19 cellular contexts compared by ENCODE assay signal in the genomic region with DNA sequence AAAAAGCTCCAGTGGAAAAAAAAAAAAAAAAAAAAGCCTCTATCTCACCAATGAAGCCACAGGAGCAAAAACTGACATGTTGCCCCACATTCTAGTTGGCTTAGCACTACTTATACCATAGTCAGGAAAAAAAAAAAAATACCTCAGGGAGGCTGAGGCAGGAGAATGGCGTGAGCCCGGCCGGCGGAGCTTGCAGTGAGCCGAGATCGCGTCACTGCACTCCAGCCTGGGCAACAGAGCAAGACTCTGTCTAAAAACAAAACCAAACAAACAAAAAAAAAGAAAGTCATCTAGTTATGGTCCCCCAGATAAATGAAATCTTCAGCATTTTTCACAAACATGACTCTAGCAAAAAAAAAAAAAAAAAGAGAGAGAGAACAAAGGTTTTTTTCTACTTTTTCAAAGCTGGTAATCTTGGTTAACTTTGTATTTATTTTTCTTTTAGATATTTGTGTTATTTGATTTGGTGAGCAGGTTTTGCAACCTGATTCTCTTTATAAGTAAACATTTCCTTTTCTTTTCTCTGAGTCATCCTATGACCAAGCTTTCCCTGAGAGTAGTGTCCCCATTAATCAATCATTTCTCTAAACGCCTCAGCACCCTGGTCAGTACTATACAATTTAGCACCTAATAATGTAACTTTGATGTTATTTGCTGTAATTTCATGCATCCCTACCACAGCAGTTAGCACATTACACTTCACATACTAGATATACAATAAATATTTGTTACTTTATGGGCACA.
DNase-seq lines count a peak whose midpoint lies in the region; ATAC-seq and TF ChIP-seq lines count a peak whose summit lies in the region.
"Had no signal": no experiment of that assay in that cellular context is flagged by ENCODE, and none has a peak within 500 bp of the region (broad histone marks: within the 10 kb centered on the region; RNA-seq: fewer than 3 reads in every experiment).

No MANE protein-coding gene starts in this region.

- no peak overlapping the region for H3K9ac ChIP-seq in adipocyte (ENCODE audit: low read length)
- H3K9ac ChIP-seq in fibroblast of lung (ENCODE audit: insufficient read depth, low read length) = no peak overlapping the region
- H3K9ac ChIP-seq: SK-N-SH had no signal

- 81 to 85% (median 83%) methylated on average over 8 of the region's 8 CpGs for WGBS in adrenal gland, 4 donors

- intact Hi-C loops in adrenal gland (cut with DNase I) = no loop called here

- no peak for TF ChIP-seq RAD21 in Ishikawa (IDR thresholded peaks at IDR 0.05; ENCODE audit: low read depth)

- TF ChIP-seq CTCF in fibroblast of lung (conservative IDR thresholded peaks at IDR 0.05 in 1 of 2, IDR thresholded peaks at IDR 0.05 in 1 of 2; ENCODE audit: low read depth in 1 of 2, low read length in 2 of 2) (no peak), Peyer's patch (IDR thresholded peaks at IDR 0.05) (no peak), adrenal gland (IDR thresholded peaks at IDR 0.05) (no peak)

- no peak overlapping the region for H3K4me2 ChIP-seq in fibroblast of lung (ENCODE audit: extremely low read depth, insufficient read depth, low read length)
- H3K4me2 ChIP-seq: A549, SK-N-SH had no signal

- no peaks in the 10 kb centered on the region for H4K20me1 ChIP-seq in fibroblast of lung (ENCODE audit: control insufficient read depth, extremely low read depth, insufficient read depth, low read length)

- peak; percentile 41 for DNase-seq in A172 (ENCODE audit: low spot score)
- DNase-seq in adipocyte (ENCODE audit: low read depth) = peak; percentile 26
- DNase-seq in fibroblast of lung (ENCODE audit: low read depth in 2 of 2) = peak; percentile 25
- DNase-seq in Peyer's patch = no peak
- no peak for DNase-seq in NCI-H345 (lab: John Stamatoyannopoulos, UW)
- no peak for DNase-seq in adrenal gland
- DNase-seq: Caco-2; DMS79; KBM-7; MM.1S; NCI-H2029; NCI-H2171 treated with DMSO at 0.1 percent for 48 hours; NCI-H510A treated with DMSO at 0.1 percent for 48 hours; NK-92 treated with Interleukin-12 subunit alpha and Interleukin-12 subunit beta, amount 100 ng/mL, for 24 hours; SK-N-SH had no signal

- no peak for ATAC-seq in HG03135 (IDR thresholded peaks at IDR 0.05; ENCODE audit: unreplicated experiment)
- ATAC-seq: A549, Right ventricle myocardium inferior had no signal

- H3K9me3 ChIP-seq in adipocyte (ENCODE audit: control insufficient read depth, low read length) = peaks cover 21% of the 10 kb centered on the region
- no peaks in the 10 kb centered on the region for H3K9me3 ChIP-seq in fibroblast of lung (ENCODE audit: control insufficient read depth, insufficient read depth, low read depth, low read length)
- no peaks in the 10 kb centered on the region for H3K9me3 ChIP-seq in Peyer's patch
- H3K9me3 ChIP-seq in adrenal gland (replicated peaks in 1 of 3) = no peaks in the 10 kb centered on the region
- H3K9me3 ChIP-seq: A549, Caco-2, SK-N-SH had no signal

- TF ChIP-seq EP300 in Ishikawa (IDR thresholded peaks at IDR 0.05; ENCODE audit: borderline replicate concordance) = no peak

- no peak overlapping the region for H3K27ac ChIP-seq in fibroblast of lung (ENCODE audit: insufficient read depth, low read length)
- no peak overlapping the region for H3K27ac ChIP-seq in Peyer's patch
- no peak overlapping the region for H3K27ac ChIP-seq in adrenal gland
- H3K27ac ChIP-seq: A549 had no signal

- no peaks in the 10 kb centered on the region for H3K79me2 ChIP-seq in fibroblast of lung (ENCODE audit: control insufficient read depth, insufficient read depth, low read length)

- TF ChIP-seq POLR2A in Peyer's patch (IDR thresholded peaks at IDR 0.05) (no peak), adrenal gland (IDR thresholded peaks at IDR 0.05) (no peak)

- H3K4me3 ChIP-seq in adipocyte (ENCODE audit: low read length) (no peak overlapping the region), fibroblast of lung (replicated peaks in 1 of 4; ENCODE audit: control extremely low read depth in 1 of 4, insufficient read depth in 1 of 4, low read depth in 3 of 4, low read length in 4 of 4) (no peak overlapping the region), Peyer's patch (no peak overlapping the region), adrenal gland (no peak overlapping the region)
- H3K4me3 ChIP-seq: A549 had no signal

- no peak overlapping the region for H2AFZ ChIP-seq in fibroblast of lung (ENCODE audit: low read length)

- H3K4me1 ChIP-seq in adipocyte (ENCODE audit: control insufficient read depth, insufficient read depth, low read length) (no peaks in the 10 kb centered on the region), fibroblast of lung (ENCODE audit: control insufficient read depth, extremely low read depth, insufficient read depth, low read length) (no peaks in the 10 kb centered on the region), Peyer's patch (no peaks in the 10 kb centered on the region), adrenal gland (replicated peaks in 1 of 2) (no peaks in the 10 kb centered on the region)
- H3K4me1 ChIP-seq: A549, Caco-2 had no signal

- H3K27me3 ChIP-seq in adipocyte (replicated peaks; ENCODE audit: control insufficient read depth, insufficient read depth, low read length) = no peaks in the 10 kb centered on the region
- no peaks in the 10 kb centered on the region for H3K27me3 ChIP-seq in fibroblast of lung (ENCODE audit: control insufficient read depth, insufficient read depth, low read length)
- H3K27me3 ChIP-seq in Peyer's patch = no peaks in the 10 kb centered on the region
- H3K27me3 ChIP-seq in adrenal gland = no peaks in the 10 kb centered on the region

- H3K36me3 ChIP-seq in adipocyte (ENCODE audit: control insufficient read depth, insufficient read depth, low read length, severe bottlenecking) = no peaks in the 10 kb centered on the region
- H3K36me3 ChIP-seq in fibroblast of lung (ENCODE audit: control insufficient read depth, insufficient read depth, low read length) = no peaks in the 10 kb centered on the region
- H3K36me3 ChIP-seq in Peyer's patch = no peaks in the 10 kb centered on the region
- no peaks in the 10 kb centered on the region for H3K36me3 ChIP-seq in adrenal gland (replicated peaks in 1 of 2)

TF ChIP-seq in Ishikawa, 13 proteins besides CTCF, POLR2A, EP300 and RAD21:
- TF ChIP-seq, protein P1, sequence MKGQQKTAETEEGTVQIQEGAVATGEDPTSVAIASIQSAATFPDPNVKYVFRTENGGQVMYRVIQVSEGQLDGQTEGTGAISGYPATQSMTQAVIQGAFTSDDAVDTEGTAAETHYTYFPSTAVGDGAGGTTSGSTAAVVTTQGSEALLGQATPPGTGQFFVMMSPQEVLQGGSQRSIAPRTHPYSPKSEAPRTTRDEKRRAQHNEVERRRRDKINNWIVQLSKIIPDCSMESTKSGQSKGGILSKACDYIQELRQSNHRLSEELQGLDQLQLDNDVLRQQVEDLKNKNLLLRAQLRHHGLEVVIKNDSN (IDR thresholded peaks at IDR 0.05) = no peak
- TF ChIP-seq, protein P2, sequence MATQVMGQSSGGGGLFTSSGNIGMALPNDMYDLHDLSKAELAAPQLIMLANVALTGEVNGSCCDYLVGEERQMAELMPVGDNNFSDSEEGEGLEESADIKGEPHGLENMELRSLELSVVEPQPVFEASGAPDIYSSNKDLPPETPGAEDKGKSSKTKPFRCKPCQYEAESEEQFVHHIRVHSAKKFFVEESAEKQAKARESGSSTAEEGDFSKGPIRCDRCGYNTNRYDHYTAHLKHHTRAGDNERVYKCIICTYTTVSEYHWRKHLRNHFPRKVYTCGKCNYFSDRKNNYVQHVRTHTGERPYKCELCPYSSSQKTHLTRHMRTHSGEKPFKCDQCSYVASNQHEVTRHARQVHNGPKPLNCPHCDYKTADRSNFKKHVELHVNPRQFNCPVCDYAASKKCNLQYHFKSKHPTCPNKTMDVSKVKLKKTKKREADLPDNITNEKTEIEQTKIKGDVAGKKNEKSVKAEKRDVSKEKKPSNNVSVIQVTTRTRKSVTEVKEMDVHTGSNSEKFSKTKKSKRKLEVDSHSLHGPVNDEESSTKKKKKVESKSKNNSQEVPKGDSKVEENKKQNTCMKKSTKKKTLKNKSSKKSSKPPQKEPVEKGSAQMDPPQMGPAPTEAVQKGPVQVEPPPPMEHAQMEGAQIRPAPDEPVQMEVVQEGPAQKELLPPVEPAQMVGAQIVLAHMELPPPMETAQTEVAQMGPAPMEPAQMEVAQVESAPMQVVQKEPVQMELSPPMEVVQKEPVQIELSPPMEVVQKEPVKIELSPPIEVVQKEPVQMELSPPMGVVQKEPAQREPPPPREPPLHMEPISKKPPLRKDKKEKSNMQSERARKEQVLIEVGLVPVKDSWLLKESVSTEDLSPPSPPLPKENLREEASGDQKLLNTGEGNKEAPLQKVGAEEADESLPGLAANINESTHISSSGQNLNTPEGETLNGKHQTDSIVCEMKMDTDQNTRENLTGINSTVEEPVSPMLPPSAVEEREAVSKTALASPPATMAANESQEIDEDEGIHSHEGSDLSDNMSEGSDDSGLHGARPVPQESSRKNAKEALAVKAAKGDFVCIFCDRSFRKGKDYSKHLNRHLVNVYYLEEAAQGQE (IDR thresholded peaks at IDR 0.05; ENCODE audit: low read depth) = 0 out of 2 replicates have a peak, but pooled peaks have one; percentile 10

Comparison
In these comparisons a context has a peak if more than half of its experiments do, and no peak if none do; other contexts are left out.
1. DNase-seq: peak in A172 (single experiment), adipocyte (single experiment) and fibroblast of lung (2 of 2); none in Peyer's patch (0 of 3), NCI-H345 (single experiment) and adrenal gland (0 of 7).